21 cellular contexts compared by ENCODE assay signal in the genomic region with DNA sequence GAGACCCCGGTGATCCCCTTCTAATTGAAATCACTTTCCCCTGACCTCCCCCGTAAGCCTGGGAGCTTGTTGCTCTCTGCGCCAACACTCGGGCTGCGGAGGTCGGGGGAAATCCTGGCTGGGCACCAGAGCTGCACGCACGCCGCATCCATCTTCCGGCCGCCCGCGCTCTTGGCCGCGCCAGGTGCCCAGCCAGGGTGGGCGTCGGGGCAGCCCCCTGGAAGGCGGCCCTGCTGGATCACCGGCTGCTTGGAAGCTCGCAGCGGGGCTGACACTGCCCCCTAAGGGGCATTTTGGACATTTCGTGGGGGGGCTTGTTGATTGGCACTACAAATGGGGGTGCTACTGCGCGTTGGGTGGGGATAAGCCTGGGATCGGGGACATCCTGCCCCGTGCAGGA.
DNase-seq lines count a peak whose midpoint lies in the region; ATAC-seq and TF ChIP-seq lines count a peak whose summit lies in the region.
"Had no signal": no experiment of that assay in that cellular context is flagged by ENCODE, and none has a peak within 500 bp of the region (broad histone marks: within the 10 kb centered on the region; RNA-seq: fewer than 3 reads in every experiment).

No MANE protein-coding gene starts in this region.

- H3K4me2 ChIP-seq in H9 (ENCODE audit: insufficient read depth, insufficient read length, low read length): no peak overlapping the region

- no peak overlapping the region for H2BK120ac ChIP-seq in H9 (ENCODE audit: low read depth, low read length, poor library complexity, severe bottlenecking)

- no peak overlapping the region for H2BK12ac ChIP-seq in H9 (ENCODE audit: insufficient read length, low read depth, low read length)

- H3K4me3 ChIP-seq in epithelial cell of proximal tubule (ENCODE audit: low read depth, low read length) (no peak overlapping the region), upper lobe of right lung (no peak overlapping the region)
- H3K4me3 ChIP-seq: body of pancreas, colonic mucosa, heart left ventricle, tibial nerve had no signal

- H3T11ph ChIP-seq in H9 (ENCODE audit: low read length): no peak overlapping the region

- H3K4me3 Mint-ChIP-seq in H9 (no peak overlapping the region), type B pancreatic cell (no peak overlapping the region)
- H3K4me3 Mint-ChIP-seq: activated CD4-positive, alpha-beta memory T cell treated with anti-CD3 and anti-CD28 coated beads, Interleukin-2, amount 10 ng/mL, durations not matched to agents 7 days and 5 days; T-helper 1 cell treated with Interleukin-12 subunit alpha and Interleukin-12 subunit beta and Interleukin-4 antibody, amounts not matched to agents 30 μg/mL and 1 μg/mL, for 36 hours had no signal

- H3K79me1 ChIP-seq in H9 (ENCODE audit: insufficient read depth, low read depth, low read length, poor library complexity, severe bottlenecking): no peaks in the 10 kb centered on the region

- no peak overlapping the region for H3K56ac ChIP-seq in H9 (ENCODE audit: insufficient read length, low read depth, low read length)

- H3K23me2 ChIP-seq in H9 (ENCODE audit: insufficient read length, low read depth, low read length, poor library complexity, severe bottlenecking): no peaks in the 10 kb centered on the region

- no peak overlapping the region for H2BK15ac ChIP-seq in H9 (ENCODE audit: low read depth, low read length)

- no peak overlapping the region for H3K27ac ChIP-seq in H9 (ENCODE audit: insufficient read length, low read depth, low read length)
- H3K27ac ChIP-seq in upper lobe of right lung: no peak overlapping the region
- H3K27ac ChIP-seq: body of pancreas, colonic mucosa, heart left ventricle, tibial nerve, VCaP had no signal

- TF ChIP-seq CTCF in H9 (conservative IDR thresholded peaks at IDR 0.05) (peak; percentile 60), epithelial cell of proximal tubule (conservative IDR thresholded peaks at IDR 0.05; ENCODE audit: low read depth, low read length) (peak; percentile 18), upper lobe of right lung (IDR thresholded peaks at IDR 0.05) (peak; percentile 5), type B pancreatic cell (conservative IDR thresholded peaks at IDR 0.05) (no peak)

- H3K27me3 ChIP-seq in H9 (ENCODE audit: insufficient read depth, low read length) (no peaks in the 10 kb centered on the region), upper lobe of right lung (peaks cover 19% of the 10 kb centered on the region)
- H3K27me3 ChIP-seq: colonic mucosa had no signal

- no peaks in the 10 kb centered on the region for H3K4me1 ChIP-seq in H9 (ENCODE audit: insufficient read depth, low read length)
- no peaks in the 10 kb centered on the region for H3K4me1 ChIP-seq in upper lobe of right lung
- H3K4me1 ChIP-seq: body of pancreas, colonic mucosa, heart left ventricle, tibial nerve had no signal

- H3K9ac ChIP-seq in H9 (ENCODE audit: extremely low read depth, insufficient read length, low read length): no peak overlapping the region

- H3K23ac ChIP-seq in H9 (ENCODE audit: insufficient read length, low read depth, low read length): no peak overlapping the region

- H2BK20ac ChIP-seq in H9 (ENCODE audit: low read depth, low read length, poor library complexity, severe bottlenecking): no peak overlapping the region

- no peak overlapping the region for H4K5ac ChIP-seq in H9 (ENCODE audit: insufficient read length, low read depth, low read length)

- H3K9me3 ChIP-seq in H9 (ENCODE audit: control insufficient read depth, low read depth, low read length): no peaks in the 10 kb centered on the region
- no peaks in the 10 kb centered on the region for H3K9me3 ChIP-seq in upper lobe of right lung
- H3K9me3 ChIP-seq: body of pancreas, colonic mucosa, heart left ventricle, tibial nerve had no signal

- H3K14ac ChIP-seq in H9 (ENCODE audit: insufficient read depth, low read length): no peak overlapping the region

- peak; percentile 8 for DNase-seq in activated gamma-delta T cell (lab: John Stamatoyannopoulos, UW)
- no peak for DNase-seq in activated gamma-delta T cell treated with Interleukin-2 at 50 U/mL for 16 hours
- peak; percentile 47 for DNase-seq in H9
- DNase-seq in epithelial cell of proximal tubule (ENCODE audit: low read depth): no peak
- DNase-seq in upper lobe of right lung: no peak
- DNase-seq in SIG-M5 (lab: John Stamatoyannopoulos, UW): no peak
- DNase-seq in type B pancreatic cell (ENCODE audit: extremely low spot score, unreplicated experiment): no peak
- DNase-seq: activated CD4-positive, alpha-beta memory T cell treated with anti-CD3 and anti-CD28 coated beads, Interleukin-2, amount 10 ng/mL, durations not matched to agents 7 days and 5 days; body of pancreas; colonic mucosa; heart left ventricle; NCI-H1417 treated with DMSO at 0.1 percent for 48 hours; NCI-H69; OCI-M1; SHP77; stimulated activated naive CD4-positive, alpha-beta T cell treated with Interleukin-2 at 50 U/mL for 16 hours had no signal

- H3K18ac ChIP-seq in H9 (ENCODE audit: insufficient read length, low read depth, low read length): no peak overlapping the region

- H3K27me3 Mint-ChIP-seq in H9 (ENCODE audit: low read depth) (no peaks in the 10 kb centered on the region), type B pancreatic cell (peaks cover 12% of the 10 kb centered on the region)

- H4K8ac ChIP-seq in H9 (replicated peaks; ENCODE audit: insufficient read length, low read depth, low read length): no peak overlapping the region

- no peak overlapping the region for H2AK5ac ChIP-seq in H9 (ENCODE audit: insufficient read length, low read length)

- H3K79me2 ChIP-seq in H9 (ENCODE audit: insufficient read depth, low read length): no peaks in the 10 kb centered on the region

- H3K9me3 Mint-ChIP-seq in H9 (no peaks in the 10 kb centered on the region; a peak in 1 of 5 replicates), type B pancreatic cell (no peaks in the 10 kb centered on the region)
- H3K9me3 Mint-ChIP-seq: activated CD4-positive, alpha-beta memory T cell treated with anti-CD3 and anti-CD28 coated beads, Interleukin-2, amount 10 ng/mL, durations not matched to agents 7 days and 5 days; T-helper 1 cell treated with Interleukin-12 subunit alpha and Interleukin-12 subunit beta and Interleukin-4 antibody, amounts not matched to agents 30 μg/mL and 1 μg/mL, for 36 hours had no signal

- H4K20me1 ChIP-seq in H9 (ENCODE audit: control insufficient read depth, insufficient read depth, insufficient read length): no peaks in the 10 kb centered on the region

- ATAC-seq in upper lobe of right lung (no peak), GM18867 (IDR thresholded peaks at IDR 0.05; ENCODE audit: unreplicated experiment) (no peak)
- ATAC-seq: body of pancreas, heart left ventricle, sciatic nerve had no signal

- H3K27ac Mint-ChIP-seq in H9: peak overlapping the region in 1 of 3 experiments; percentile 62; a peak in 1 of 7 replicates
- H3K27ac Mint-ChIP-seq in type B pancreatic cell: no peak overlapping the region
- H3K27ac Mint-ChIP-seq: activated CD4-positive, alpha-beta memory T cell treated with anti-CD3 and anti-CD28 coated beads, Interleukin-2, amount 10 ng/mL, durations not matched to agents 7 days and 5 days; T-helper 1 cell treated with Interleukin-12 subunit alpha and Interleukin-12 subunit beta and Interleukin-4 antibody, amounts not matched to agents 30 μg/mL and 1 μg/mL, for 36 hours had no signal

- no peak overlapping the region for H2AFZ ChIP-seq in H9 (ENCODE audit: low read length)

- no peak overlapping the region for H2BK5ac ChIP-seq in H9 (ENCODE audit: insufficient read length, low read length)

- H4K91ac ChIP-seq in H9 (ENCODE audit: insufficient read length, low read depth, low read length): no peak overlapping the region

- no peaks in the 10 kb centered on the region for H3K36me3 Mint-ChIP-seq in H9 (ENCODE audit: insufficient read depth in 1 of 3, low read depth in 3 of 3)
- H3K36me3 Mint-ChIP-seq in type B pancreatic cell: no peaks in the 10 kb centered on the region

- H3K4me1 Mint-ChIP-seq in H9 (peaks cover under 1 to 11% of the 10 kb centered on the region in 2 experiments; a peak in 2 of 4 replicates), type B pancreatic cell (ENCODE audit: unreplicated experiment) (no peaks in the 10 kb centered on the region)
- H3K4me1 Mint-ChIP-seq: activated CD4-positive, alpha-beta memory T cell treated with anti-CD3 and anti-CD28 coated beads, Interleukin-2, amount 10 ng/mL, durations not matched to agents 7 days and 5 days had no signal

- no peaks in the 10 kb centered on the region for H3K36me3 ChIP-seq in upper lobe of right lung
- H3K36me3 ChIP-seq: colonic mucosa, heart left ventricle, tibial nerve had no signal

- intact Hi-C loops in upper lobe of right lung (cut with DNase I): no loop called here

- no peak overlapping the region for H3K4ac ChIP-seq in H9 (ENCODE audit: low read depth, low read length)

- WGBS in H9 (ENCODE audit: extremely low coverage, insufficient read length, low lambda C conversion rate): no CpG with 5 or more reads among the region's 26 CpGs

Comparison
In these comparisons a context has a peak if more than half of its experiments do, and no peak if none do; other contexts are left out.
1. DNase-seq: peak in activated gamma-delta T cell (single experiment) and H9 (single experiment); none in activated gamma-delta T cell treated with Interleukin-2 at 50 U/mL for 16 hours (single experiment), epithelial cell of proximal tubule (single experiment), upper lobe of right lung (single experiment), SIG-M5 (single experiment) and type B pancreatic cell (single experiment).